ENCODE assay signal across 18 cellular contexts in the genomic region with DNA sequence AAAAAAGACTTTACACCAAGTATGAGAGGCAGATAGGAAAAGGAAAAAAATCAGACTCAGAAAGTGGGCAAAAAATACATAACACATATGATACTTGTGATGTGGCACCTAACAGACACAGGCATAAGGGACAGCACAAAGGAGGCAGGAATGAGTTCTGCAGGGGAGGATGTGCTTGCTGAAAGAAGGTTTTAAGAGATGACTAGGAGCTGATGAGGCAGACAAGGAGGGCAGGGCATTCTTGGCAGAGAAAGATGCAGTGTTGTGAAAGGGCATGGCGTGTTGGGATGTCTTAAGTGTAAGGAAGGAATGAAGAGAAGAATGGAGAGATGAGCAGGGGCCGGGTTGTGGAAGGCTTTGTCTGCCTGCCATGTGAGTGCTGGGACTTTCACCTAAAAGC. TPM values are rescaled to one million over a fixed set of nuclear protein-coding genes. Genes with fewer than 3 reads are reported as not detected.
DNase-seq lines count a peak whose midpoint lies in the region; ATAC-seq, FAIRE-seq and TF ChIP-seq lines count a peak whose summit lies in the region.
"Had no signal": no experiment of that assay in that cellular context is flagged by ENCODE, and none has a peak within 500 bp of the region (broad histone marks: within the 10 kb centered on the region; RNA-seq: fewer than 3 reads in every experiment).

No MANE protein-coding gene starts in this region.

- no peak overlapping the region for H3K9ac ChIP-seq in DND-41 (ENCODE audit: low read depth, low read length)

- no peaks in the 10 kb centered on the region for H3K27me3 ChIP-seq in DND-41 (ENCODE audit: insufficient read depth, low read length, poor library complexity)
- no peaks in the 10 kb centered on the region for H3K27me3 ChIP-seq in bronchial epithelial cell (ENCODE audit: control insufficient read depth, insufficient read depth, low read length)

- H3K27ac ChIP-seq in DND-41 (ENCODE audit: low read length) = no peak overlapping the region
- H3K27ac ChIP-seq: lower lobe of right lung, tibial artery had no signal

- H4K20me1 ChIP-seq in DND-41 (ENCODE audit: insufficient read depth, low read length) = no peaks in the 10 kb centered on the region

- FAIRE-seq in bronchial epithelial cell (lab: Jason Lieb, UNC) = peak; percentile 95
- FAIRE-seq: colon had no signal

- no peaks in the 10 kb centered on the region for H3K4me1 ChIP-seq in DND-41 (ENCODE audit: insufficient read depth, low read length)
- H3K4me1 ChIP-seq: lower lobe of right lung, tibial artery had no signal

- DNase-seq in DND-41 (no peak), HT1080 (ENCODE audit: low read depth) (peak; percentile 79), bronchial epithelial cell (ENCODE audit: low read depth) (peak; percentile 92), kidney tubule cell (ENCODE audit: low spot score) (peak; percentile 9), NAMALWA (ENCODE audit: low spot score) (no peak), DMS 273 treated with DMSO at 0.1 percent for 48 hours (lab: John Stamatoyannopoulos, UW) (no peak)
- DNase-seq: activated CD4-positive, alpha-beta T cell treated with anti-CD3 and anti-CD28 coated beads for 1 hour; CD4-positive, CD25-positive, alpha-beta regulatory T cell; Karpas-422; lower lobe of right lung; NCI-H1930; NCI-H69; right cardiac atrium; RPMI8226; tibial artery had no signal

- peak overlapping the region; percentile 45; the same call in 1 of the 2 replicates for H2AFZ ChIP-seq in DND-41 (ENCODE audit: low read depth, low read length)

- no peaks in the 10 kb centered on the region for H3K36me3 ChIP-seq in DND-41 (ENCODE audit: insufficient read depth, low read length)
- H3K36me3 ChIP-seq in bronchial epithelial cell (ENCODE audit: control insufficient read depth, insufficient read depth, low read length) = no peaks in the 10 kb centered on the region
- H3K36me3 ChIP-seq: lower lobe of right lung, tibial artery had no signal

- no peaks in the 10 kb centered on the region for H3K79me2 ChIP-seq in DND-41 (ENCODE audit: insufficient read depth, low read length)

- no peaks in the 10 kb centered on the region for H3K9me3 ChIP-seq in DND-41 (ENCODE audit: insufficient read depth, low read length, severe bottlenecking)
- H3K9me3 ChIP-seq: lower lobe of right lung, tibial artery had no signal

- TF ChIP-seq CTCF in DND-41 (IDR thresholded peaks at IDR 0.05; ENCODE audit: borderline replicate concordance, extremely low read depth, low read length, poor library complexity, severe bottlenecking) (no peak), bronchial epithelial cell (IDR thresholded peaks at IDR 0.05; ENCODE audit: insufficient read depth, low read length, severe bottlenecking) (no peak)

- no peak overlapping the region for H3K4me2 ChIP-seq in DND-41 (ENCODE audit: insufficient read depth, low read length)

- ATAC-seq in DND-41 (ENCODE audit: insufficient read depth, low read depth) (no peak), GM21526 (IDR thresholded peaks at IDR 0.05; ENCODE audit: low FRiP score, unreplicated experiment) (no peak), GM18873 (IDR thresholded peaks at IDR 0.05; ENCODE audit: low FRiP score, unreplicated experiment) (no peak)
- ATAC-seq: lower lobe of right lung, right cardiac atrium had no signal

- H3K4me3 ChIP-seq in DND-41 (ENCODE audit: low read depth in 1 of 2, low read length in 2 of 2) (no peak overlapping the region), bronchial epithelial cell (ENCODE audit: low read depth, low read length) (no peak overlapping the region)
- H3K4me3 ChIP-seq: lower lobe of right lung, tibial artery had no signal

RNA-seq across cellular contexts. Expression of a gene that starts 49.7 kb away (rescaled TPM):
- total RNA-seq in HT1080 (2014; rRNA removed; shearing (Covaris generic)) = 10.0 and 16.3 TPM in 2 replicates
- 18.1 and 19.7 TPM in 2 replicates for polyA plus RNA-seq in HT1080 (2015; cell fraction: cytosol; rRNA removed)
- polyA plus RNA-seq in HT1080 (2015; cell fraction: nucleus; rRNA removed) = 16.9 and 17.0 TPM in 2 replicates
- 22.4 and 39.4 TPM in 2 replicates for total RNA-seq in bronchial epithelial cell

RNA-seq across cellular contexts. Expression of a gene that starts 50.1 kb away (rescaled TPM):
- 0.03 and 0.35 TPM in 2 replicates for total RNA-seq in HT1080 (2014; rRNA removed; shearing (Covaris generic))
- polyA plus RNA-seq in HT1080 (2015; cell fraction: cytosol; rRNA removed) = 0.07 and 0.28 TPM in 2 replicates
- polyA plus RNA-seq in HT1080 (2015; cell fraction: nucleus; rRNA removed) = 0.19 and 0.28 TPM in 2 replicates
- under 0.01 and 0.38 TPM in 2 replicates for total RNA-seq in bronchial epithelial cell

RNA-seq across cellular contexts. Expression of a gene that starts 50.3 kb away (rescaled TPM):
- 39.7 and 44.0 TPM in 2 replicates for total RNA-seq in HT1080 (2014; rRNA removed; shearing (Covaris generic))
- polyA plus RNA-seq in HT1080 (2015; cell fraction: cytosol; rRNA removed) = 36.4 and 39.5 TPM in 2 replicates
- 54.1 and 55.1 TPM in 2 replicates for polyA plus RNA-seq in HT1080 (2015; cell fraction: nucleus; rRNA removed)
- 35.8 and 41.7 TPM in 2 replicates for total RNA-seq in bronchial epithelial cell

Comparison
In these comparisons a context has a peak if more than half of its experiments do, and no peak if none do; other contexts are left out.
1. DNase-seq: peak in HT1080 (single experiment), bronchial epithelial cell (single experiment) and kidney tubule cell (single experiment); none in DND-41 (single experiment), NAMALWA (single experiment) and DMS 273 treated with DMSO at 0.1 percent for 48 hours (single experiment).